Comparison of ENCODE assay signal across 8 cellular contexts in genomic region chr1:26035203-26035958, GRCh38. TPM values are rescaled to one million over a fixed set of nuclear protein-coding genes. Genes with fewer than 3 reads are reported as not detected.
A peak's percentile ranks its signal among the peaks of the same experiment; 100 is the strongest.
DNase-seq lines count a peak whose midpoint lies in the region; ATAC-seq and TF ChIP-seq lines count a peak whose summit lies in the region.

No MANE protein-coding gene starts in this region.

- TF ChIP-seq POLR2A in adrenal gland (IDR thresholded peaks at IDR 0.05) (peak; percentile 76 to 87), heart left ventricle (IDR thresholded peaks at IDR 0.05) (peak; percentile 90 to 98), transverse colon (IDR thresholded peaks at IDR 0.05) (peak; percentile 75)

- H3K36me3 ChIP-seq in adrenal gland (replicated peaks in 1 of 2) = no peaks in the 10 kb centered on the region
- H3K36me3 ChIP-seq in heart left ventricle = no peaks in the 10 kb centered on the region
- no peaks in the 10 kb centered on the region for H3K36me3 ChIP-seq in transverse colon

- no peak for TF ChIP-seq EP300 in transverse colon (IDR thresholded peaks at IDR 0.05; ENCODE audit: low read depth)

- H3K9me3 ChIP-seq in adrenal gland (replicated peaks in 1 of 3) (no peaks in the 10 kb centered on the region), heart left ventricle (no peaks in the 10 kb centered on the region), transverse colon (no peaks in the 10 kb centered on the region)

- H3K4me1 ChIP-seq in adrenal gland (replicated peaks in 1 of 2) = peaks cover 14 to 17% of the 10 kb centered on the region in 2 donors
- H3K4me1 ChIP-seq in heart left ventricle = peaks cover 0 to 36% (median 10%) of the 10 kb centered on the region in 12 donors
- H3K4me1 ChIP-seq in transverse colon = peaks cover 3 to 15% (median 10%) of the 10 kb centered on the region in 4 donors

- in situ Hi-C loops in transverse colon (cut with MboI; ENCODE audit: low pct_ligation_motif_present in 1 of 4, low pct_unique_long_range_greater_than_20kb in 1 of 4, low sequenced_read_pairs in 3 of 4) = loop anchor here in 3 of 4 donors (25.0 kb wide), 2 partner anchors 102 to 127 kb away; partner anchors contain the start of genes C1orf232 (in 2 of the 3), FAM110D (in 2 of the 3), ZNF593 (in 2 of the 3) and ZNF593OS (in 2 of the 3)

- H3K27ac ChIP-seq in adrenal gland (peak overlapping the region in 4 of 5 donors; percentile 78 to 96 (median 90)), heart left ventricle (peak overlapping the region; percentile 60 to 97 (median 92)), transverse colon (peak overlapping the region; percentile 80 to 87 (median 86))

- WGBS in adrenal gland, 4 donors = 0 to 1% (median 0%) methylated on average over 19 to 60 of the region's 60 CpGs
- WGBS in heart left ventricle, 4 donors = 0 to 1% (median 1%) methylated on average over 35 to 60 of the region's 60 CpGs
- 0% methylated on average over 38 of the region's 60 CpGs; no CpG with 5 or more reads in 1 of the 2 donors for WGBS in transverse colon (ENCODE audit: low coverage in 1 of 2), 2 donors

- no peak for TF ChIP-seq CTCF in adrenal gland (IDR thresholded peaks at IDR 0.05)
- TF ChIP-seq CTCF in heart left ventricle (IDR thresholded peaks at IDR 0.05) = peak in 2 of 12 donors; percentile 6 to 26
- no peak for TF ChIP-seq CTCF in transverse colon (IDR thresholded peaks at IDR 0.05)

- intact Hi-C loops in adrenal gland (cut with DNase I) = loop anchor here in 1 of 2 donors (10.0 kb wide), 1 partner anchor 129 kb away; the partner anchor contains the start of genes C1orf232 and ZNF593
- intact Hi-C loops in heart left ventricle (cut with DNase I) = loop anchor here in 9 of 10 donors (1.0 to 10.0 kb wide), 12 partner anchors 47 to 279 kb away; partner anchors contain the start of genes CEP85 (in 4 of the 9), CD52 (in 1 of the 9), FAM110D (in 1 of the 9) and SH3BGRL3 (in 1 of the 9)
- intact Hi-C loops in transverse colon (cut with DNase I; ENCODE audit: low total_unique reads) = loop anchor here (10.0 kb wide), 1 partner anchor 109 kb away; no protein-coding TSS in a partner anchor

- H3K27me3 ChIP-seq in adrenal gland (no peaks in the 10 kb centered on the region), heart left ventricle (peaks cover 0 to 7% (median 0%) of the 10 kb centered on the region in 9 donors), transverse colon (peaks cover 6% of the 10 kb centered on the region)

- H3K4me3 ChIP-seq in GM08714 (ENCODE audit: low read length) (peak overlapping the region; percentile 75; the same call in 1 of the 2 replicates), adrenal gland (peak overlapping the region; percentile 43 to 91 (median 57)), heart left ventricle (peak overlapping the region; percentile 66 to 97 (median 75)), transverse colon (peak overlapping the region; percentile 47 to 86 (median 58))

- DNase-seq in NCI-H1417 (lab: John Stamatoyannopoulos, UW) (peak; percentile 90 to 92 (median 90)), T follicular helper cell (ENCODE audit: low read depth) (peak; percentile 88), adrenal gland (peak; percentile 93 to 98 (median 97)), heart left ventricle (peak; percentile 95 to 98 (median 96)), pons (ENCODE audit: low spot score) (peak; percentile 91), transverse colon (peak; percentile 96)

- ATAC-seq in HG02678 (IDR thresholded peaks at IDR 0.05; ENCODE audit: unreplicated experiment) (peak; percentile 92), heart left ventricle (peak; percentile 76 to 91 (median 87))

RNA-seq across cellular contexts. Expression of gene SLC30A2, which starts 10.5 kb away (rescaled TPM):
- total RNA-seq in adrenal gland (1 to 10 TPM in 5 of 8 donors, under 1 TPM in 3; 0.28 to 4.8 (median 1.4) TPM), heart left ventricle (10 to 100 TPM in 4 of 9 donors, 1 to 10 TPM in 5; 2.9 to 18.0 (median 6.5) TPM), transverse colon (under 1 TPM in 1 of 4 donors, not detected in 3; 0.14 TPM)
- polyA plus RNA-seq in adrenal gland (under 1 TPM; 0.15 to 0.32 (median 0.27) TPM), heart left ventricle (1 to 10 TPM; 3.4 to 3.7 TPM)

RNA-seq across cellular contexts. Expression of gene EXTL1, which starts 13.8 kb away (rescaled TPM):
- total RNA-seq in adrenal gland = 1 to 10 TPM in 7 of 8 donors, under 1 TPM in 1; 0.56 to 6.5 (median 2.1) TPM
- 1 to 10 TPM in 2 of 3 donors, under 1 TPM in 1; 0.31 to 4.2 (median 1.1) TPM for polyA plus RNA-seq in adrenal gland
- 10 to 100 TPM in 2 of 9 donors, 1 to 10 TPM in 7; 1.8 to 17.5 (median 4.1) TPM for total RNA-seq in heart left ventricle
- polyA plus RNA-seq in heart left ventricle = 1 to 10 TPM; 1.2 to 5.7 TPM
- total RNA-seq in transverse colon = under 1 TPM in 2 of 4 donors, not detected in 2; 0.16 to 0.41 TPM

RNA-seq across cellular contexts. Expression of gene TRIM63, which starts 32.0 kb away (rescaled TPM):
- total RNA-seq in adrenal gland (1 to 10 TPM in 1 of 8 donors, under 1 TPM in 1, not detected in 6; 0.18 to 4.6 TPM), heart left ventricle (100 to 1,000 TPM; 136 to 598 (median 196) TPM), transverse colon (1 to 10 TPM in 1 of 4 donors, under 1 TPM in 1, not detected in 2; 0.32 to 1.8 TPM)
- polyA plus RNA-seq in adrenal gland (under 1 TPM in 2 of 3 donors, not detected in 1; 0.16 to 0.24 TPM), heart left ventricle (100 to 1,000 TPM; 277 to 444 TPM)

RNA-seq across cellular contexts. Expression of gene PAFAH2, which starts 37.5 kb away (rescaled TPM):
- total RNA-seq in adrenal gland (10 to 100 TPM in 7 of 8 donors, 1 to 10 TPM in 1; 6.6 to 18.3 (median 14.7) TPM), heart left ventricle (10 to 100 TPM in 4 of 9 donors, 1 to 10 TPM in 5; 5.8 to 18.6 (median 9.7) TPM), transverse colon (10 to 100 TPM; 23.1 to 60.1 (median 38.8) TPM)
- polyA plus RNA-seq in adrenal gland (10 to 100 TPM in 1 of 3 donors, 1 to 10 TPM in 2; 8.3 to 12.3 (median 8.4) TPM), heart left ventricle (1 to 10 TPM; 5.9 to 7.6 TPM)

Comparison
In these comparisons a context has a peak if more than half of its experiments do, and no peak if none do; other contexts are left out.
1. Peak in every context shown above with its lines: DNase-seq, ATAC-seq, H3K4me3 ChIP-seq and H3K27ac ChIP-seq.
2. RNA of gene TRIM63, which starts 32.0 kb away (total RNA-seq): 136 to 598 TPM in heart left ventricle; 0.32 to 1.8 TPM in transverse colon and 0.18 to 4.6 TPM in adrenal gland; every median in the first group is over 10 times any median in the second.